Comparison of ENCODE assay signal across 30 cellular contexts in genomic region chr11:117839936-117840813, GRCh38. TPM values are rescaled to one million over a fixed set of nuclear protein-coding genes. Genes with fewer than 3 reads are reported as not detected.
DNase-seq lines count a peak whose midpoint lies in the region; ATAC-seq lines count a peak whose summit lies in the region.
"Had no signal": no experiment of that assay in that cellular context is flagged by ENCODE, and none has a peak within 500 bp of the region (broad histone marks: within the 10 kb centered on the region; RNA-seq: fewer than 3 reads in every experiment).

No MANE protein-coding gene starts in this region.

- peaks cover 0 to 6% of the 10 kb centered on the region in 2 donors for H3K4me1 ChIP-seq in neuronal stem cell (ENCODE audit: control insufficient read depth in 2 of 2, insufficient read depth in 1 of 2, low read depth in 1 of 2, low read length in 2 of 2)
- H3K4me1 ChIP-seq: thyroid gland had no signal

- intact Hi-C loops in activated T-helper 2 cell treated with anti-CD3 and anti-CD28 coated beads, Interferon-gamma antibody, Interleukin-2, Interleukin-4, amounts not matched to agents 10 μg/mL and 5 μg/mL and 100 μg/mL, durations not matched to agents 14 hours and 24 hours and 36 hours (cut with micrococcal nuclease): loop anchor here (5.0 kb wide), 2 partner anchors 33 to 62 kb away; no protein-coding TSS in a partner anchor

- no peak overlapping the region for H2BK120ac ChIP-seq in neuronal stem cell (ENCODE audit: low read depth, low read length)

- no CpG with 5 or more reads among the region's 10 CpGs for WGBS in neuronal stem cell (ENCODE audit: extremely low coverage in 2 of 2, insufficient read length in 2 of 2, insufficient replicate concordance in 1 of 2), 2 donors

- no peak overlapping the region for H3K23ac ChIP-seq in neuronal stem cell (ENCODE audit: low read depth, low read length, poor library complexity)

- H3K9me3 ChIP-seq in neuronal stem cell (replicated peaks in 1 of 2; ENCODE audit: control insufficient read depth in 2 of 2, insufficient read depth in 1 of 2, low read depth in 1 of 2, low read length in 2 of 2): no peaks in the 10 kb centered on the region
- H3K9me3 ChIP-seq: adrenal gland, thyroid gland had no signal

- H3K36me3 Mint-ChIP-seq in stimulated activated naive CD8-positive, alpha-beta T cell treated with anti-CD3 and anti-CD28 coated beads, Interleukin-15, Interleukin-2, amounts not matched to agents 100 ng/mL and 50 ng/mL, for 24 hours (ENCODE audit: low read depth): no peaks in the 10 kb centered on the region
- H3K36me3 Mint-ChIP-seq in activated T-helper 2 cell treated with anti-CD3 and anti-CD28 coated beads, Interferon-gamma antibody, Interleukin-2, Interleukin-4, amounts not matched to agents 10 μg/mL and 5 μg/mL and 100 μg/mL, durations not matched to agents 14 hours and 24 hours and 36 hours (ENCODE audit: low read depth): no peaks in the 10 kb centered on the region
- H3K36me3 Mint-ChIP-seq in activated T-helper 17 cell treated with anti-CD3 and anti-CD28 coated beads, Interleukin-2, amount 50 U/mL, for 72 hours (ENCODE audit: low read depth): no peaks in the 10 kb centered on the region
- H3K36me3 Mint-ChIP-seq: stimulated activated effector memory CD8-positive, alpha-beta T cell treated with anti-CD3 and anti-CD28 coated beads, Interleukin-12 subunit alpha, Interleukin-12 subunit beta, amount 100 ng/mL, for 72 hours had no signal

- H4K91ac ChIP-seq in neuronal stem cell (ENCODE audit: low read depth, low read length, poor library complexity): no peak overlapping the region

- H4K8ac ChIP-seq in neuronal stem cell (ENCODE audit: low read depth, low read length): no peak overlapping the region

- H3K27me3 ChIP-seq in neuronal stem cell (ENCODE audit: control insufficient read depth in 3 of 3, insufficient read depth in 3 of 3, low read depth in 1 of 3, low read length in 3 of 3): no peaks in the 10 kb centered on the region
- H3K27me3 ChIP-seq: adrenal gland, thyroid gland had no signal

- H2AFZ ChIP-seq in neuronal stem cell (ENCODE audit: low read length): no peak overlapping the region

- H3K4me1 Mint-ChIP-seq in stimulated activated naive CD8-positive, alpha-beta T cell treated with anti-CD3 and anti-CD28 coated beads, Interleukin-15, Interleukin-2, amounts not matched to agents 100 ng/mL and 50 ng/mL, for 24 hours (ENCODE audit: low read depth): no peaks in the 10 kb centered on the region
- peaks cover 45% of the 10 kb centered on the region for H3K4me1 Mint-ChIP-seq in stimulated activated naive CD8-positive, alpha-beta T cell treated with anti-CD3 and anti-CD28 coated beads, Interleukin-15, amount 100 ng/mL, for 72 hours
- no peaks in the 10 kb centered on the region for H3K4me1 Mint-ChIP-seq in activated T-helper 2 cell treated with anti-CD3 and anti-CD28 coated beads, Interferon-gamma antibody, Interleukin-2, Interleukin-4, amounts not matched to agents 10 μg/mL and 5 μg/mL and 100 μg/mL, durations not matched to agents 14 hours and 24 hours and 36 hours (ENCODE audit: low read depth)
- no peaks in the 10 kb centered on the region for H3K4me1 Mint-ChIP-seq in activated T-helper 17 cell treated with anti-CD3 and anti-CD28 coated beads, Interleukin-2, amount 50 U/mL, for 72 hours
- H3K4me1 Mint-ChIP-seq: nephron had no signal

- no peaks in the 10 kb centered on the region for H3K27me3 Mint-ChIP-seq in stimulated activated naive CD8-positive, alpha-beta T cell treated with anti-CD3 and anti-CD28 coated beads, Interleukin-15, Interleukin-2, amounts not matched to agents 100 ng/mL and 50 ng/mL, for 24 hours
- no peaks in the 10 kb centered on the region for H3K27me3 Mint-ChIP-seq in stimulated activated naive CD8-positive, alpha-beta T cell treated with anti-CD3 and anti-CD28 coated beads, Interleukin-15, amount 100 ng/mL, for 72 hours
- peaks cover 6% of the 10 kb centered on the region for H3K27me3 Mint-ChIP-seq in activated T-helper 2 cell treated with anti-CD3 and anti-CD28 coated beads, Interferon-gamma antibody, Interleukin-2, Interleukin-4, amounts not matched to agents 10 μg/mL and 5 μg/mL and 100 μg/mL, durations not matched to agents 14 hours and 24 hours and 36 hours (ENCODE audit: low read depth)
- H3K27me3 Mint-ChIP-seq in activated T-helper 17 cell treated with anti-CD3 and anti-CD28 coated beads, Interleukin-2, amount 50 U/mL, for 72 hours: peaks cover 7% of the 10 kb centered on the region
- H3K27me3 Mint-ChIP-seq: progenitor cell of endocrine pancreas had no signal

- no peak overlapping the region for H3K4me3 Mint-ChIP-seq in stimulated activated naive CD8-positive, alpha-beta T cell treated with anti-CD3 and anti-CD28 coated beads, Interleukin-15, Interleukin-2, amounts not matched to agents 100 ng/mL and 50 ng/mL, for 24 hours
- no peak overlapping the region for H3K4me3 Mint-ChIP-seq in stimulated activated naive CD8-positive, alpha-beta T cell treated with anti-CD3 and anti-CD28 coated beads, Interleukin-15, amount 100 ng/mL, for 72 hours
- no peak overlapping the region for H3K4me3 Mint-ChIP-seq in activated T-helper 2 cell treated with anti-CD3 and anti-CD28 coated beads, Interferon-gamma antibody, Interleukin-2, Interleukin-4, amounts not matched to agents 10 μg/mL and 5 μg/mL and 100 μg/mL, durations not matched to agents 14 hours and 24 hours and 36 hours (ENCODE audit: low read depth)
- H3K4me3 Mint-ChIP-seq in activated T-helper 17 cell treated with anti-CD3 and anti-CD28 coated beads, Interleukin-2, amount 50 U/mL, for 72 hours: no peak overlapping the region
- H3K4me3 Mint-ChIP-seq: nephron; stimulated activated effector memory CD8-positive, alpha-beta T cell treated with anti-CD3 and anti-CD28 coated beads, Interleukin-12 subunit alpha, Interleukin-12 subunit beta, amount 100 ng/mL, for 72 hours had no signal

- H3K27ac ChIP-seq in neuronal stem cell (replicated peaks; ENCODE audit: low read length): no peak overlapping the region
- H3K27ac ChIP-seq: adrenal gland, SK-N-MC, thyroid gland, VCaP had no signal

- H3K36me3 ChIP-seq in neuronal stem cell (replicated peaks in 1 of 2; ENCODE audit: control insufficient read depth in 2 of 2, insufficient read depth in 2 of 2, low read length in 2 of 2): peaks cover 11 to 31% of the 10 kb centered on the region in 2 donors

- H3K79me1 ChIP-seq in neuronal stem cell (ENCODE audit: low read depth, low read length): no peaks in the 10 kb centered on the region

- peak; percentile 1 for DNase-seq in activated CD4-positive, alpha-beta T cell treated with anti-CD3 and anti-CD28 coated beads for 1 hour
- no peak for DNase-seq in activated CD4-positive, alpha-beta T cell treated with anti-CD3 and anti-CD28 coated beads for 48 hours
- DNase-seq in stimulated activated naive CD8-positive, alpha-beta T cell treated with anti-CD3 and anti-CD28 coated beads, Interleukin-15, amount 100 ng/mL, for 72 hours: no peak
- DNase-seq in neuronal stem cell (ENCODE audit: low spot score): no peak
- DNase-seq in activated T-helper 2 cell treated with anti-CD3 and anti-CD28 coated beads, Interferon-gamma antibody, Interleukin-2, Interleukin-4, amounts not matched to agents 10 μg/mL and 5 μg/mL and 100 μg/mL, durations not matched to agents 14 hours and 24 hours and 36 hours (ENCODE audit: low spot score): no peak
- DNase-seq in HuH-7 (ENCODE audit: low spot score): no peak
- DNase-seq: 8988T, activated gamma-delta T cell, COR-L47, cortex of kidney, DMS79, left colon, MM.1S, NCI-H146, NCI-H2171, NCI-H524, thyroid gland had no signal

- no peak overlapping the region for H2BK15ac ChIP-seq in neuronal stem cell (ENCODE audit: low read length)

- H2AK5ac ChIP-seq in neuronal stem cell (ENCODE audit: low read depth, low read length): no peak overlapping the region

- no peak overlapping the region for H2BK5ac ChIP-seq in neuronal stem cell (ENCODE audit: low read length)

- H2BK12ac ChIP-seq in neuronal stem cell (ENCODE audit: low read length): no peak overlapping the region

- no peaks in the 10 kb centered on the region for H3K9me3 Mint-ChIP-seq in stimulated activated naive CD8-positive, alpha-beta T cell treated with anti-CD3 and anti-CD28 coated beads, Interleukin-15, Interleukin-2, amounts not matched to agents 100 ng/mL and 50 ng/mL, for 24 hours
- H3K9me3 Mint-ChIP-seq in stimulated activated naive CD8-positive, alpha-beta T cell treated with anti-CD3 and anti-CD28 coated beads, Interleukin-15, amount 100 ng/mL, for 72 hours: no peaks in the 10 kb centered on the region
- no peaks in the 10 kb centered on the region for H3K9me3 Mint-ChIP-seq in activated T-helper 2 cell treated with anti-CD3 and anti-CD28 coated beads, Interferon-gamma antibody, Interleukin-2, Interleukin-4, amounts not matched to agents 10 μg/mL and 5 μg/mL and 100 μg/mL, durations not matched to agents 14 hours and 24 hours and 36 hours
- H3K9me3 Mint-ChIP-seq in activated T-helper 17 cell treated with anti-CD3 and anti-CD28 coated beads, Interleukin-2, amount 50 U/mL, for 72 hours: no peaks in the 10 kb centered on the region
- H3K9me3 Mint-ChIP-seq: nephron; stimulated activated effector memory CD8-positive, alpha-beta T cell treated with anti-CD3 and anti-CD28 coated beads, Interleukin-12 subunit alpha, Interleukin-12 subunit beta, amount 100 ng/mL, for 72 hours had no signal

- peak overlapping the region; percentile 26 for H3K27ac Mint-ChIP-seq in stimulated activated naive CD8-positive, alpha-beta T cell treated with anti-CD3 and anti-CD28 coated beads, Interleukin-15, Interleukin-2, amounts not matched to agents 100 ng/mL and 50 ng/mL, for 24 hours
- H3K27ac Mint-ChIP-seq in stimulated activated naive CD8-positive, alpha-beta T cell treated with anti-CD3 and anti-CD28 coated beads, Interleukin-15, amount 100 ng/mL, for 72 hours: no peak overlapping the region
- H3K27ac Mint-ChIP-seq in activated T-helper 2 cell treated with anti-CD3 and anti-CD28 coated beads, Interferon-gamma antibody, Interleukin-2, Interleukin-4, amounts not matched to agents 10 μg/mL and 5 μg/mL and 100 μg/mL, durations not matched to agents 14 hours and 24 hours and 36 hours: no peak overlapping the region
- H3K27ac Mint-ChIP-seq in activated T-helper 17 cell treated with anti-CD3 and anti-CD28 coated beads, Interleukin-2, amount 50 U/mL, for 72 hours: no peak overlapping the region
- H3K27ac Mint-ChIP-seq: nephron; stimulated activated effector memory CD8-positive, alpha-beta T cell treated with anti-CD3 and anti-CD28 coated beads, Interleukin-12 subunit alpha, Interleukin-12 subunit beta, amount 100 ng/mL, for 72 hours had no signal

- no peak for ATAC-seq in stimulated activated naive CD8-positive, alpha-beta T cell treated with anti-CD3 and anti-CD28 coated beads, Interleukin-15, amount 100 ng/mL, for 72 hours
- no peak for ATAC-seq in activated T-helper 17 cell treated with anti-CD3 and anti-CD28 coated beads, Interleukin-2, amount 50 U/mL, for 72 hours (replicated peaks)
- ATAC-seq: HCT116; left colon; Panc1; stimulated activated effector memory CD8-positive, alpha-beta T cell treated with anti-CD3 and anti-CD28 coated beads, Interleukin-12 subunit alpha, Interleukin-12 subunit beta, amount 100 ng/mL, for 72 hours had no signal

- H3K14ac ChIP-seq in neuronal stem cell (ENCODE audit: low read length): no peak overlapping the region

- no peak overlapping the region for H3K4me3 ChIP-seq in neuronal stem cell (ENCODE audit: low read length in 2 of 2)
- H3K4me3 ChIP-seq: adrenal gland, GM12878, SK-N-MC, thyroid gland had no signal

- no peak overlapping the region for H3K4me2 ChIP-seq in neuronal stem cell (ENCODE audit: insufficient read depth, low read length, poor library complexity, severe bottlenecking)

- H3K4ac ChIP-seq in neuronal stem cell (ENCODE audit: low read length): no peak overlapping the region

- H3K9ac ChIP-seq in neuronal stem cell (ENCODE audit: low read depth, low read length, poor library complexity): peak overlapping the region; percentile 5

- H3K18ac ChIP-seq in neuronal stem cell (ENCODE audit: low read length): no peak overlapping the region

RNA-seq across cellular contexts. Expression of gene FXYD2, which starts 15.6 kb away (rescaled TPM):
- polyA plus RNA-seq in neuronal stem cell (2013, experiment 1 of 2): 4.1 TPM
- 3.3 TPM for polyA plus RNA-seq in neuronal stem cell (2013, experiment 2 of 2)
- 0.48 and 0.51 TPM in 2 replicates for total RNA-seq in activated T-helper 2 cell treated with anti-CD3 and anti-CD28 coated beads, Interferon-gamma antibody, Interleukin-2, Interleukin-4, amounts not matched to agents 10 μg/mL and 5 μg/mL and 100 μg/mL, durations not matched to agents 14 hours and 24 hours and 36 hours
- 1 to 10 TPM in 1 of 2 donors, not detected in 1; 1.4 TPM for total RNA-seq in activated T-helper 17 cell treated with anti-CD3 and anti-CD28 coated beads, Interleukin-2, amount 50 U/mL, for 72 hours

RNA-seq across cellular contexts. Expression of gene FXYD6, which starts 36.3 kb away (rescaled TPM):
- polyA plus RNA-seq in neuronal stem cell (2013, experiment 1 of 2): 291 TPM
- polyA plus RNA-seq in neuronal stem cell (2013, experiment 2 of 2): 288 TPM
- 0.11 and 0.18 TPM in 2 replicates for total RNA-seq in activated T-helper 2 cell treated with anti-CD3 and anti-CD28 coated beads, Interferon-gamma antibody, Interleukin-2, Interleukin-4, amounts not matched to agents 10 μg/mL and 5 μg/mL and 100 μg/mL, durations not matched to agents 14 hours and 24 hours and 36 hours
- under 1 TPM in 1 of 2 donors, not detected in 1; 0.19 TPM for total RNA-seq in activated T-helper 17 cell treated with anti-CD3 and anti-CD28 coated beads, Interleukin-2, amount 50 U/mL, for 72 hours
- total RNA-seq: T-helper 2 cell treated with Interferon-gamma antibody and Interleukin-4, amounts not matched to agents 100 ng/mL and 5 ng/mL, for 36 hours had no signal

RNA-seq across cellular contexts. Expression of gene DSCAML1, which starts 43.2 kb away (rescaled TPM):
- 0.47 TPM for polyA plus RNA-seq in neuronal stem cell (2013, experiment 1 of 2)
- 0.50 TPM for polyA plus RNA-seq in neuronal stem cell (2013, experiment 2 of 2)
- total RNA-seq in activated T-helper 2 cell treated with anti-CD3 and anti-CD28 coated beads, Interferon-gamma antibody, Interleukin-2, Interleukin-4, amounts not matched to agents 10 μg/mL and 5 μg/mL and 100 μg/mL, durations not matched to agents 14 hours and 24 hours and 36 hours: not detected in 2 replicates
- 1 to 10 TPM in 1 of 2 donors, not detected in 1; 2.8 TPM for total RNA-seq in activated T-helper 17 cell treated with anti-CD3 and anti-CD28 coated beads, Interleukin-2, amount 50 U/mL, for 72 hours
- total RNA-seq: glomerular endothelial cell had no signal
